ENCODE assay signal across 7 cellular contexts in the genomic region with DNA sequence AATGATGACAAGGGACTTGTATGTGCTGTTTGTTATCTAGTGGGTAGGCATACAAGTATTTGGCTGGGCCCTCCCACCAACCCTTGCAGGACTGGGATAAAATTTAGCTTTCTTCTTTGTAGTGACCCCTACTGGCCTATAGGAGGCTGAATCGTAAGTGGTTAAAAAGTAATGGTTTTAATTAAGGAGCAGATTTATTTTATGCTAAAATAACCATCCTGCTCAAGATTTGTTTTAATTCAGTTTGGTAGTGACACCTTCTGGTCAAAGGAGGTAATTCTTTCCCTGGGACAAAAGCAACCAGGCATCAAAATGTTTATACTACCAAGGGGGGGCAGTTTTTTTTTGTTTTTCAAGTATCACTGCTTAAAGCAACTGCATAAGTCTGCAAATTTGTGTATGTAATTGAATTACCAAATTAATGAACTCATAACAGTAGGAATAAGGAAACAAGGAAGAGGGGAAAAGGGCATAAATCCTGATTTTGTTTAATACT.
DNase-seq lines count a peak whose midpoint lies in the region; ATAC-seq and TF ChIP-seq lines count a peak whose summit lies in the region.

No MANE protein-coding gene starts in this region.

- peak overlapping the region; percentile 80 for H3K27ac ChIP-seq in left ventricle myocardium inferior (replicated peaks)

- H3K4me1 ChIP-seq in left ventricle myocardium inferior = peaks cover 84% of the 10 kb centered on the region

- H3K27ac Mint-ChIP-seq in activated CD8-positive, alpha-beta T cell treated with anti-CD3 and anti-CD28 coated beads for 36 hours = no peak overlapping the region

- CTCF ChIA-PET in activated CD8-positive, alpha-beta T cell treated with anti-CD3 and anti-CD28 coated beads for 36 hours (lab: Charles Lee) = interaction anchor here (0.6 to 3.7 kb wide), 15 partner anchors 8 to 1067 kb away, joined by 3 to 23 read pairs (median 5); no protein-coding TSS in a partner anchor

- peaks cover 37% of the 10 kb centered on the region for H3K36me3 ChIP-seq in left ventricle myocardium inferior

- in situ Hi-C loops in G401 (cut with HindIII; ENCODE audit: low sequenced_read_pairs) = no loop called here

- intact Hi-C loops in activated CD8-positive, alpha-beta T cell treated with anti-CD3 and anti-CD28 coated beads for 36 hours (cut with micrococcal nuclease) = no loop called here
- intact Hi-C loops in left ventricle myocardium inferior (cut with micrococcal nuclease) = loop anchor here (2.0 to 10.0 kb wide), 5 partner anchors 167 to 822 kb away; a partner anchor contains a TSS

- no peak overlapping the region for H3K4me3 Mint-ChIP-seq in activated CD8-positive, alpha-beta T cell treated with anti-CD3 and anti-CD28 coated beads for 36 hours

- ATAC-seq in GM21390 (IDR thresholded peaks at IDR 0.05; ENCODE audit: unreplicated experiment) (peak; percentile 51), GM21515 (IDR thresholded peaks at IDR 0.05; ENCODE audit: unreplicated experiment) (no peak)
- ATAC-seq in activated CD8-positive, alpha-beta T cell treated with anti-CD3 and anti-CD28 coated beads for 36 hours = peak; percentile 75

- peak; percentile 81 for TF ChIP-seq CTCF in activated CD8-positive, alpha-beta T cell treated with anti-CD3 and anti-CD28 coated beads for 36 hours (IDR thresholded peaks at IDR 0.05)
- TF ChIP-seq CTCF in left ventricle myocardium inferior (IDR thresholded peaks at IDR 0.05; ENCODE audit: borderline replicate concordance) = peak; percentile 86

- H3K4me1 Mint-ChIP-seq in activated CD8-positive, alpha-beta T cell treated with anti-CD3 and anti-CD28 coated beads for 36 hours (ENCODE audit: low read depth) = peaks cover 4% of the 10 kb centered on the region

- H3K36me3 Mint-ChIP-seq in activated CD8-positive, alpha-beta T cell treated with anti-CD3 and anti-CD28 coated beads for 36 hours (ENCODE audit: low read depth) = peaks cover 9% of the 10 kb centered on the region

- no peaks in the 10 kb centered on the region for H3K9me3 Mint-ChIP-seq in activated CD8-positive, alpha-beta T cell treated with anti-CD3 and anti-CD28 coated beads for 36 hours

- H3K27me3 ChIP-seq in left ventricle myocardium inferior (ENCODE audit: low read depth) = no peaks in the 10 kb centered on the region

- POLR2A ChIA-PET in activated CD8-positive, alpha-beta T cell treated with anti-CD3 and anti-CD28 coated beads for 36 hours (lab: Charles Lee) = no interaction called here

- DNase-seq in G401 (ENCODE audit: low spot score) = peak; percentile 68
- DNase-seq in LoVo (ENCODE audit: low spot score) = peak; percentile 5
- peak; percentile 20 for DNase-seq in activated CD8-positive, alpha-beta T cell treated with anti-CD3 and anti-CD28 coated beads for 36 hours
- no peak for DNase-seq in left ventricle myocardium inferior
- peak; percentile 51 for DNase-seq in skeletal muscle cell (ENCODE audit: low read depth)

- no peaks in the 10 kb centered on the region for H3K27me3 Mint-ChIP-seq in activated CD8-positive, alpha-beta T cell treated with anti-CD3 and anti-CD28 coated beads for 36 hours

- no peak overlapping the region for H3K4me3 ChIP-seq in left ventricle myocardium inferior
- no peak overlapping the region for H3K4me3 ChIP-seq in skeletal muscle cell (ENCODE audit: low read depth, low read length)

- H3K9me3 ChIP-seq in left ventricle myocardium inferior (replicated peaks) = no peaks in the 10 kb centered on the region
